8 cellular contexts compared by ENCODE assay signal in the genomic region with DNA sequence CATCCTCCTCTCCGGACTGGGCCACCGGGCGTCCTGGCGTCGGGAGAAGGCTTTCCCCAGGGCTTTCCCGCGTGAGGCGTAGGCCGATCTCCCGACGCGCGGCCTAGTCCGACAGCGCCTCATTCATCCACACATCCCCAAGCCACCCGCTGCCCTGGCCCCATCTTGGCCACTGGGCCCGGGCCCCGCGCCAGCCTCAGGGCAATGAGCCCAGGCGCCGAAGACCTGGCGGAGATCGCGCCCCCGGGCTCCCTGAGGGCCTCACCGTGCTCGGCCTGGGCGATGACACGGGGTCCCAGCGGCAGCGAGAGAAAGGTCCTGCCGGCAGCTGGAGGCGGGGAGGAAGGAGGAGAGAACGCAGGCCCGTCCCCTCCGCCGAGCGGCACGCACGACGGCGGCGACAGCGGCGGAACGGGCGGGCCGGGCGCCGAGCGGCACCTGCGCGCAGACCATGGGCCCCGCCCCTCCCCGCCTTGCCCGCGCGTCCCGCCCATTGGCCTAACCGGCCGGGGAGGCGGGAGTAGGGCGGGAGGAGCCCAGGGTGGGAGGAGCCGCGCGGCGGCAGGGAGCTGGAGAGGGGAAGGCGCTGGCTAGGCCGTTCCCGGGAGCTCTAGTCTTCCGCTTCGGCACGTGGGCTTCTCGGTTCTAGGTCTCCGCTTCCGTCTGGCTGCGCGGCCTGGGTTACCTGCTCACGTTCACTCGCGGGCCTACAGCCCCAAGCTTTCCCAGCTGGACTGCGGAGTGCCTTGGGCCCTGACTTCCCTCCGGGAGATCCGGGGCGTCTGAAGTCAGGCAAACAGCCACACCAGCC. TPM values are rescaled to one million over a fixed set of nuclear protein-coding genes. Genes with fewer than 3 reads are reported as not detected.
A peak's percentile ranks its signal among the peaks of the same experiment; 100 is the strongest.
DNase-seq lines count a peak whose midpoint lies in the region; ATAC-seq and TF ChIP-seq lines count a peak whose summit lies in the region.

A gene (minus strand): TSS at position 346 of the 811 bp plus-strand sequence. CDS start 1,717 bp downstream, outside the sequence.

- H3K36me3 Mint-ChIP-seq in activated T-cell treated with anti-CD3 and anti-CD28 coated beads, Interleukin-2, amount 50 U/mL, for 24 hours (ENCODE audit: low read depth) = peaks cover 42% of the 10 kb centered on the region

- peak; percentile 97 for DNase-seq in DMS53 treated with DMSO at 0.1 percent for 48 hours (lab: John Stamatoyannopoulos, UW; ENCODE audit: unreplicated experiment)
- peak; percentile 90 for DNase-seq in KG1 (lab: John Stamatoyannopoulos, UW)
- peak; percentile 99 for DNase-seq in activated T-cell treated with anti-CD3 and anti-CD28 coated beads, Interleukin-2, amount 50 U/mL, for 24 hours
- DNase-seq in erythroblast (lab: John Stamatoyannopoulos, UW) = peak; percentile 95 to 97
- DNase-seq in stimulated activated CD8-positive, alpha-beta memory T cell treated with anti-CD3 and anti-CD28 coated beads, Interleukin-4, amount 100 ng/mL, for 4 hours (ENCODE audit: low read depth in 2 of 2, low spot score in 1 of 2) = peak; percentile 90 to 92

- no peaks in the 10 kb centered on the region for H3K27me3 Mint-ChIP-seq in activated T-cell treated with anti-CD3 and anti-CD28 coated beads, Interleukin-2, amount 50 U/mL, for 24 hours

- peak within 1 kb of the TSS; percentile 89 for H3K4me3 Mint-ChIP-seq in activated T-cell treated with anti-CD3 and anti-CD28 coated beads, Interleukin-2, amount 50 U/mL, for 24 hours

- H3K9ac ChIP-seq in mucosa of rectum (ENCODE audit: low read depth in 1 of 2, low read length in 2 of 2) = peak within 1 kb of the TSS; percentile 72 to 86

- TF ChIP-seq POLR2A in erythroblast (IDR thresholded peaks at IDR 0.05; ENCODE audit: low read length) = peak; percentile 94

- H3K27ac ChIP-seq in mucosa of rectum (ENCODE audit: low read depth in 2 of 2, low read length in 2 of 2) = peak within 1 kb of the TSS; percentile 75 to 81

- peaks cover 37% of the 10 kb centered on the region for H3K4me1 Mint-ChIP-seq in activated T-cell treated with anti-CD3 and anti-CD28 coated beads, Interleukin-2, amount 50 U/mL, for 24 hours (ENCODE audit: low read depth)

- no peaks in the 10 kb centered on the region for H3K27me3 ChIP-seq in mucosa of rectum (ENCODE audit: control insufficient read depth in 2 of 2, insufficient read depth in 2 of 2, low read length in 2 of 2)

- ATAC-seq in GM21737 (IDR thresholded peaks at IDR 0.05; ENCODE audit: unreplicated experiment) = peak; percentile 98

- H3K27ac Mint-ChIP-seq in activated T-cell treated with anti-CD3 and anti-CD28 coated beads, Interleukin-2, amount 50 U/mL, for 24 hours = peak within 1 kb of the TSS; percentile 94

- H3K36me3 ChIP-seq in mucosa of rectum (ENCODE audit: control insufficient read depth in 2 of 2, insufficient read depth in 2 of 2, low read length in 2 of 2) = no peaks in the 10 kb centered on the region

- peak within 1 kb of the TSS; percentile 85 to 91 for H3K4me3 ChIP-seq in mucosa of rectum (ENCODE audit: low read length in 2 of 2)

- H3K4me1 ChIP-seq in mucosa of rectum (ENCODE audit: control insufficient read depth in 2 of 2, insufficient read depth in 2 of 2, low read length in 2 of 2) = peaks cover 2 to 18% of the 10 kb centered on the region in 2 donors

- no peaks in the 10 kb centered on the region for H3K9me3 Mint-ChIP-seq in activated T-cell treated with anti-CD3 and anti-CD28 coated beads, Interleukin-2, amount 50 U/mL, for 24 hours

- no peaks in the 10 kb centered on the region for H3K9me3 ChIP-seq in mucosa of rectum (ENCODE audit: control insufficient read depth in 2 of 2, low read length in 2 of 2)

TF ChIP-seq in PFSK-1, 5 proteins besides CTCF, POLR2A, EP300 and RAD21:
- TF ChIP-seq SIN3A (IDR thresholded peaks at IDR 0.05; ENCODE audit: borderline replicate concordance, insufficient read depth, low read length) (peak; percentile 71; the same call in 1 of the 2 replicates), POLR2AphosphoS5 (IDR thresholded peaks at IDR 0.05; ENCODE audit: low read depth, low read length) (peak; percentile 82), FOXP2 (optimal IDR thresholded peaks at IDR 0.05; ENCODE audit: borderline replicate concordance, extremely low read depth, extremely low read length, insufficient read depth) (peak; percentile 49), TAF1 (IDR thresholded peaks at IDR 0.05; ENCODE audit: borderline replicate concordance, insufficient read depth, low read length) (0 out of 2 replicates have a peak, but pooled peaks have one; percentile 32)
- TF ChIP-seq, protein P1, sequence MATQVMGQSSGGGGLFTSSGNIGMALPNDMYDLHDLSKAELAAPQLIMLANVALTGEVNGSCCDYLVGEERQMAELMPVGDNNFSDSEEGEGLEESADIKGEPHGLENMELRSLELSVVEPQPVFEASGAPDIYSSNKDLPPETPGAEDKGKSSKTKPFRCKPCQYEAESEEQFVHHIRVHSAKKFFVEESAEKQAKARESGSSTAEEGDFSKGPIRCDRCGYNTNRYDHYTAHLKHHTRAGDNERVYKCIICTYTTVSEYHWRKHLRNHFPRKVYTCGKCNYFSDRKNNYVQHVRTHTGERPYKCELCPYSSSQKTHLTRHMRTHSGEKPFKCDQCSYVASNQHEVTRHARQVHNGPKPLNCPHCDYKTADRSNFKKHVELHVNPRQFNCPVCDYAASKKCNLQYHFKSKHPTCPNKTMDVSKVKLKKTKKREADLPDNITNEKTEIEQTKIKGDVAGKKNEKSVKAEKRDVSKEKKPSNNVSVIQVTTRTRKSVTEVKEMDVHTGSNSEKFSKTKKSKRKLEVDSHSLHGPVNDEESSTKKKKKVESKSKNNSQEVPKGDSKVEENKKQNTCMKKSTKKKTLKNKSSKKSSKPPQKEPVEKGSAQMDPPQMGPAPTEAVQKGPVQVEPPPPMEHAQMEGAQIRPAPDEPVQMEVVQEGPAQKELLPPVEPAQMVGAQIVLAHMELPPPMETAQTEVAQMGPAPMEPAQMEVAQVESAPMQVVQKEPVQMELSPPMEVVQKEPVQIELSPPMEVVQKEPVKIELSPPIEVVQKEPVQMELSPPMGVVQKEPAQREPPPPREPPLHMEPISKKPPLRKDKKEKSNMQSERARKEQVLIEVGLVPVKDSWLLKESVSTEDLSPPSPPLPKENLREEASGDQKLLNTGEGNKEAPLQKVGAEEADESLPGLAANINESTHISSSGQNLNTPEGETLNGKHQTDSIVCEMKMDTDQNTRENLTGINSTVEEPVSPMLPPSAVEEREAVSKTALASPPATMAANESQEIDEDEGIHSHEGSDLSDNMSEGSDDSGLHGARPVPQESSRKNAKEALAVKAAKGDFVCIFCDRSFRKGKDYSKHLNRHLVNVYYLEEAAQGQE (IDR thresholded peaks at IDR 0.05; ENCODE audit: insufficient read depth in 1 of 2, low read depth in 2 of 2, low read length in 2 of 2) = no peak
TF ChIP-seq in PFSK-1: peak in this region for 4.

RNA-seq across cellular contexts. Expression of the gene that starts here (rescaled TPM):
- 75.5 TPM for polyA plus RNA-seq in PFSK-1 (2012; ENCODE audit: insufficient read length, low read depth)

Comparison
In these comparisons a context has a peak if more than half of its experiments do, and no peak if none do; other contexts are left out.
1. Peak in every context shown above with its lines: DNase-seq, ATAC-seq, H3K4me3 ChIP-seq and H3K27ac ChIP-seq.